In the genomic region with DNA sequence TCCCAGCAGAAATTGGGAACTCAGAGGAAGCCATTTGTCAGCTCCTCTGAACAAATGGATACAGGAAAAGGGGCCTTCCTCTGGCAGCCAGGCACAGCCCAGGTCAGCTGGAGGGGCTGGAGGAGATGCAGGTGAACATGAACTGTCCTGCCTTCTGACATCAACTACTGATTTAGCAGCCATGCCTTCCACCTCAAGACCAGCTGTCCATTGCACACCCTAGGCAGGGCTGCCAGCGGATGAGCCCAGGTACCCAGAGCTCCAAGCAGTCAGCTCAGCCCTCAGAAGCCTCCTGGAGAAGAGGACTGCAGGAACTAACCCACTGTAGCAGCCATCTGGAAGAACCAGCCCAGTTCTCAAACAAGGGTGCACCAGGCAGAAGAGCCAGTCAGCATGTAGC, we compare ENCODE assay signal across 15 cellular contexts. TPM values are rescaled to one million over a fixed set of nuclear protein-coding genes. Genes with fewer than 3 reads are reported as not detected.
A peak's percentile ranks its signal among the peaks of the same experiment; 100 is the strongest.
DNase-seq lines count a peak whose midpoint lies in the region; ATAC-seq and TF ChIP-seq lines count a peak whose summit lies in the region.
"Had no signal": no experiment of that assay in that cellular context is flagged by ENCODE, and none has a peak within 500 bp of the region (broad histone marks: within the 10 kb centered on the region; RNA-seq: fewer than 3 reads in every experiment).

No MANE protein-coding gene starts in this region.

- WGBS in mesenchymal stem cell, result 96% methylated on average over 1 of the region's 1 CpG
- WGBS in upper lobe of left lung, 2 donors, result 75 to 100% methylated on average over 1 of the region's 1 CpG

- no peak overlapping the region for H2BK12ac ChIP-seq in mesenchymal stem cell (ENCODE audit: low read length in 2 of 2)

- H2AFZ ChIP-seq in mesenchymal stem cell (ENCODE audit: low read depth, low read length), result no peak overlapping the region
- H2AFZ ChIP-seq: PC-9 had no signal

- H3K18ac ChIP-seq in mesenchymal stem cell (ENCODE audit: low read depth in 1 of 2, low read length in 2 of 2), result no peak overlapping the region

- peaks cover 79% of the 10 kb centered on the region for H3K4me1 Mint-ChIP-seq in activated naive CD4-positive, alpha-beta T cell treated with anti-CD3 and anti-CD28 coated beads, Interleukin-2, amount 50 U/mL, for 24 hours
- H3K4me1 Mint-ChIP-seq in T-helper 17 cell, result peaks cover 31% of the 10 kb centered on the region

- no peak overlapping the region for H4K91ac ChIP-seq in mesenchymal stem cell (ENCODE audit: low read length)

- TF ChIP-seq EP300 in upper lobe of left lung (IDR thresholded peaks at IDR 0.05), result no peak

- H3K27me3 Mint-ChIP-seq in activated naive CD4-positive, alpha-beta T cell treated with anti-CD3 and anti-CD28 coated beads, Interleukin-2, amount 50 U/mL, for 24 hours, result no peaks in the 10 kb centered on the region
- H3K27me3 Mint-ChIP-seq in T-helper 17 cell, result no peaks in the 10 kb centered on the region

- H3K36me3 ChIP-seq in mesenchymal stem cell (ENCODE audit: control insufficient read depth in 1 of 2, insufficient read depth in 2 of 2, low read depth in 1 of 2, low read length in 2 of 2) (no peaks in the 10 kb centered on the region), upper lobe of left lung (no peaks in the 10 kb centered on the region)

- H3K14ac ChIP-seq in mesenchymal stem cell (ENCODE audit: low read length in 2 of 2), result no peak overlapping the region

- TF ChIP-seq CTCF in upper lobe of left lung (IDR thresholded peaks at IDR 0.05), result no peak

- no peak overlapping the region for H4K8ac ChIP-seq in mesenchymal stem cell (ENCODE audit: low read length)

- no peak overlapping the region for H3K4me2 ChIP-seq in mesenchymal stem cell (ENCODE audit: low read length, poor library complexity, severe bottlenecking)
- H3K4me2 ChIP-seq: PC-9 had no signal

- no peak overlapping the region for H3K23ac ChIP-seq in mesenchymal stem cell (ENCODE audit: low read length in 2 of 2)

- TF ChIP-seq POLR2A in GM18505 (IDR thresholded peaks at IDR 0.05; ENCODE audit: borderline replicate concordance, extremely low read depth, insufficient read depth, insufficient read length) (no peak), upper lobe of left lung (IDR thresholded peaks at IDR 0.05) (no peak)

- H3K27ac Mint-ChIP-seq in activated naive CD4-positive, alpha-beta T cell treated with anti-CD3 and anti-CD28 coated beads, Interleukin-2, amount 50 U/mL, for 24 hours, result peak overlapping the region; percentile 96
- H3K27ac Mint-ChIP-seq in T-helper 17 cell, result peak overlapping the region; percentile 39
- H3K27ac Mint-ChIP-seq: HFFc6 had no signal

- no peak overlapping the region for H2BK120ac ChIP-seq in mesenchymal stem cell (ENCODE audit: low read depth, low read length)

- H3K4me3 Mint-ChIP-seq in activated naive CD4-positive, alpha-beta T cell treated with anti-CD3 and anti-CD28 coated beads, Interleukin-2, amount 50 U/mL, for 24 hours, result no peak overlapping the region
- H3K4me3 Mint-ChIP-seq in T-helper 17 cell, result no peak overlapping the region
- H3K4me3 Mint-ChIP-seq: HFFc6 had no signal

- peaks cover 4% of the 10 kb centered on the region for H3K36me3 Mint-ChIP-seq in activated naive CD4-positive, alpha-beta T cell treated with anti-CD3 and anti-CD28 coated beads, Interleukin-2, amount 50 U/mL, for 24 hours
- H3K36me3 Mint-ChIP-seq in T-helper 17 cell (ENCODE audit: low read depth), result no peaks in the 10 kb centered on the region

- DNase-seq in activated naive CD4-positive, alpha-beta T cell (lab: John Stamatoyannopoulos, UW), result no peak
- DNase-seq in T-helper 17 cell, result no peak
- no peak for DNase-seq in mesenchymal stem cell
- no peak for DNase-seq in stimulated activated CD4-positive, alpha-beta T cell treated with anti-CD3 and anti-CD28 coated beads, Interleukin-12 subunit alpha, Interleukin-12 subunit beta, amount 100 ng/mL, for 4 hours
- DNase-seq in upper lobe of left lung, result no peak
- no peak for DNase-seq in NCI-H510A (lab: John Stamatoyannopoulos, UW)
- DNase-seq: EL, HFFc6, NCI-H1048, NCI-H1694, NCI-H345, PC-9 had no signal

- H3K9me3 ChIP-seq in T-helper 17 cell (ENCODE audit: control insufficient read depth, low read length, poor library complexity, severe bottlenecking), result no peaks in the 10 kb centered on the region
- H3K9me3 ChIP-seq in mesenchymal stem cell (ENCODE audit: control insufficient read depth, low read length), result no peaks in the 10 kb centered on the region
- no peaks in the 10 kb centered on the region for H3K9me3 ChIP-seq in upper lobe of left lung

- H3K9me3 Mint-ChIP-seq in activated naive CD4-positive, alpha-beta T cell treated with anti-CD3 and anti-CD28 coated beads, Interleukin-2, amount 50 U/mL, for 24 hours, result peaks cover 13% of the 10 kb centered on the region
- H3K9me3 Mint-ChIP-seq: HFFc6 had no signal

- peak overlapping the region; percentile 8 for H2AK5ac ChIP-seq in mesenchymal stem cell (ENCODE audit: low read length, severe bottlenecking)

- ATAC-seq in T-helper 17 cell (no peak), GM18505 (IDR thresholded peaks at IDR 0.05; ENCODE audit: unreplicated experiment) (no peak), upper lobe of left lung (ENCODE audit: low FRiP score in 2 of 2) (no peak)

- H2BK5ac ChIP-seq in mesenchymal stem cell (ENCODE audit: low read depth, low read length, poor library complexity, severe bottlenecking), result no peak overlapping the region

- H3K4me3 ChIP-seq in mesenchymal stem cell (ENCODE audit: insufficient read depth in 1 of 2, low read depth in 1 of 2, low read length in 2 of 2), result no peak overlapping the region
- no peak overlapping the region for H3K4me3 ChIP-seq in upper lobe of left lung
- H3K4me3 ChIP-seq: PC-9 had no signal

- no peak overlapping the region for H2BK15ac ChIP-seq in mesenchymal stem cell (ENCODE audit: low read depth, poor library complexity, severe bottlenecking)

- H3K4ac ChIP-seq in mesenchymal stem cell (ENCODE audit: low read depth in 1 of 2, low read length in 2 of 2), result no peak overlapping the region

- H3K9ac ChIP-seq in mesenchymal stem cell (ENCODE audit: low read length), result no peak overlapping the region

- H3K27ac ChIP-seq in mesenchymal stem cell (ENCODE audit: low read length, poor library complexity, severe bottlenecking), result no peak overlapping the region
- H3K27ac ChIP-seq in upper lobe of left lung, result no peak overlapping the region
- H3K27ac ChIP-seq: PC-9 had no signal

- no peaks in the 10 kb centered on the region for H3K79me1 ChIP-seq in mesenchymal stem cell (replicated peaks; ENCODE audit: low read length, poor library complexity, severe bottlenecking)

- H3K4me1 ChIP-seq in mesenchymal stem cell (ENCODE audit: control insufficient read depth, insufficient read depth, low read depth, low read length) (peaks cover 20% of the 10 kb centered on the region), upper lobe of left lung (peaks cover 0 to 12% (median 0%) of the 10 kb centered on the region in 4 donors)

- H3K27me3 ChIP-seq in mesenchymal stem cell (ENCODE audit: control insufficient read depth in 1 of 2, insufficient read depth in 1 of 2, low read length in 2 of 2) (peaks cover 0 to 23% of the 10 kb centered on the region in 2 experiments), upper lobe of left lung (no peaks in the 10 kb centered on the region)

RNA-seq across cellular contexts. Expression of a gene that starts 44.1 kb away (rescaled TPM):
- under 1 TPM in 1 of 2 donors, not detected in 1; 0.17 TPM for total RNA-seq in T-helper 17 cell
- polyA plus RNA-seq in mesenchymal stem cell (2013, experiment 1 of 2), result not detected
- polyA plus RNA-seq in mesenchymal stem cell (2013, experiment 2 of 2), result not detected
- total RNA-seq in upper lobe of left lung, result 10 to 100 TPM in 2 of 6 donors, 1 to 10 TPM in 4; 1.8 to 23.4 (median 7.8) TPM
- total RNA-seq: H4, HFFc6, PC-9 had no signal
